Comparison of ENCODE assay signal across 8 cellular contexts in genomic region chr6:75208564-75209431, GRCh38. TPM values are rescaled to one million over a fixed set of nuclear protein-coding genes. Genes with fewer than 3 reads are reported as not detected.
A peak's percentile ranks its signal among the peaks of the same experiment; 100 is the strongest.
DNase-seq lines count a peak whose midpoint lies in the region; ATAC-seq and TF ChIP-seq lines count a peak whose summit lies in the region.

No MANE protein-coding gene starts in this region.

- peaks cover 60% of the 10 kb centered on the region for H3K27me3 ChIP-seq in NT2/D1 (ENCODE audit: insufficient read depth, insufficient read length)
- peaks cover 3 to 16% of the 10 kb centered on the region in 2 donors for H3K27me3 ChIP-seq in naive thymus-derived CD4-positive, alpha-beta T cell (ENCODE audit: control insufficient read depth in 2 of 2, insufficient read depth in 2 of 2, low read length in 2 of 2)

- H3K9ac ChIP-seq in NT2/D1 (ENCODE audit: insufficient read length, low read depth) = no peak overlapping the region

- ATAC-seq in GM21381 (IDR thresholded peaks at IDR 0.05; ENCODE audit: unreplicated experiment) = peak; percentile 70
- ATAC-seq in naive thymus-derived CD4-positive, alpha-beta T cell = peak; percentile 90
- peak; percentile 92 for ATAC-seq in stimulated activated memory B cell treated with anti-CD40 and anti-IgM and Interleukin-4, amounts not matched to agents 10 μg/mL and 1 μg/mL and 100 μg/mL, for 72 hours

- TF ChIP-seq POLR2A in erythroblast (IDR thresholded peaks at IDR 0.05; ENCODE audit: low read length) = no peak

- intact Hi-C loops in naive thymus-derived CD4-positive, alpha-beta T cell (cut with micrococcal nuclease) = loop anchor here (1.0 to 10.0 kb wide), 9 partner anchors 318 to 1533 kb away; no protein-coding TSS in a partner anchor

- H3K36me3 ChIP-seq in NT2/D1 (ENCODE audit: insufficient read depth, insufficient read length, low read length) = no peaks in the 10 kb centered on the region
- H3K36me3 ChIP-seq in naive thymus-derived CD4-positive, alpha-beta T cell (ENCODE audit: control insufficient read depth in 2 of 3, insufficient read depth in 3 of 3, low read length in 3 of 3) = no peaks in the 10 kb centered on the region

- H3K4me3 ChIP-seq in NT2/D1 (ENCODE audit: insufficient read length, low read depth) = peak overlapping the region; percentile 57
- peak overlapping the region; percentile 47 for H3K4me3 ChIP-seq in naive thymus-derived CD4-positive, alpha-beta T cell (ENCODE audit: low read length)

- CTCF ChIA-PET in naive thymus-derived CD4-positive, alpha-beta T cell (lab: Charles Lee) = interaction anchor here (0.5 to 4.1 kb wide), 21 partner anchors 11 to 1889 kb away, joined by 3 to 90 read pairs (median 3); no protein-coding TSS in a partner anchor

- POLR2A ChIA-PET in naive thymus-derived CD4-positive, alpha-beta T cell (lab: Charles Lee) = interaction anchor here (1.1 kb wide), 1 partner anchor 1555 kb away, joined by 3 read pairs; the partner anchor contains the start of gene SLC17A5

- peaks cover 69 to 75% (median 73%) of the 10 kb centered on the region in 5 donors for H3K27me3 Mint-ChIP-seq in naive thymus-derived CD4-positive, alpha-beta T cell
- peaks cover 76% of the 10 kb centered on the region for H3K27me3 Mint-ChIP-seq in stimulated activated memory B cell treated with anti-CD40 and anti-IgM and Interleukin-4, amounts not matched to agents 10 μg/mL and 1 μg/mL and 100 μg/mL, for 72 hours

- peak overlapping the region; percentile 58 to 92 (median 80) for H3K4me3 Mint-ChIP-seq in naive thymus-derived CD4-positive, alpha-beta T cell
- H3K4me3 Mint-ChIP-seq in stimulated activated memory B cell treated with anti-CD40 and anti-IgM and Interleukin-4, amounts not matched to agents 10 μg/mL and 1 μg/mL and 100 μg/mL, for 72 hours = peak overlapping the region; percentile 78

- H3K27ac Mint-ChIP-seq in naive thymus-derived CD4-positive, alpha-beta T cell = peak overlapping the region in 3 of 9 donors; percentile 32 to 60 (median 38)
- no peak overlapping the region for H3K27ac Mint-ChIP-seq in stimulated activated memory B cell treated with anti-CD40 and anti-IgM and Interleukin-4, amounts not matched to agents 10 μg/mL and 1 μg/mL and 100 μg/mL, for 72 hours

- DNase-seq in D341Med (ENCODE audit: low spot score) (peak; percentile 81), HS-5 (ENCODE audit: low read depth) (peak; percentile 61), NT2/D1 (ENCODE audit: low read depth, low spot score) (peak; percentile 76), erythroblast (lab: John Stamatoyannopoulos, UW) (peak; percentile 63 to 79)
- DNase-seq in activated CD8-positive, alpha-beta memory T cell treated with anti-CD3 and anti-CD28 coated beads, Interleukin-2, amount 50 U/mL, for 4 hours = peak; percentile 79
- peak; percentile 59 to 80 (median 74) for DNase-seq in naive thymus-derived CD4-positive, alpha-beta T cell

- peaks cover 0 to 6% (median 0%) of the 10 kb centered on the region in 5 donors for H3K36me3 Mint-ChIP-seq in naive thymus-derived CD4-positive, alpha-beta T cell
- no peaks in the 10 kb centered on the region for H3K36me3 Mint-ChIP-seq in stimulated activated memory B cell treated with anti-CD40 and anti-IgM and Interleukin-4, amounts not matched to agents 10 μg/mL and 1 μg/mL and 100 μg/mL, for 72 hours

- no peak overlapping the region for H3K27ac ChIP-seq in naive thymus-derived CD4-positive, alpha-beta T cell (ENCODE audit: low read depth, low read length)

- no peaks in the 10 kb centered on the region for H3K9me3 ChIP-seq in NT2/D1 (ENCODE audit: insufficient read depth, low read length)
- H3K9me3 ChIP-seq in naive thymus-derived CD4-positive, alpha-beta T cell (ENCODE audit: control insufficient read depth in 2 of 3, low read length in 3 of 3) = no peaks in the 10 kb centered on the region

- H3K9me3 Mint-ChIP-seq in naive thymus-derived CD4-positive, alpha-beta T cell = peaks cover 0 to 2% (median 0%) of the 10 kb centered on the region in 11 donors
- H3K9me3 Mint-ChIP-seq in stimulated activated memory B cell treated with anti-CD40 and anti-IgM and Interleukin-4, amounts not matched to agents 10 μg/mL and 1 μg/mL and 100 μg/mL, for 72 hours = no peaks in the 10 kb centered on the region

- H3K4me1 ChIP-seq in NT2/D1 (ENCODE audit: insufficient read depth, insufficient read length) = peaks cover 3% of the 10 kb centered on the region
- peaks cover 24 to 45% of the 10 kb centered on the region in 2 donors for H3K4me1 ChIP-seq in naive thymus-derived CD4-positive, alpha-beta T cell (ENCODE audit: control insufficient read depth in 2 of 2, insufficient read depth in 2 of 2, low read length in 2 of 2)

- peaks cover 43 to 56% (median 52%) of the 10 kb centered on the region in 7 donors for H3K4me1 Mint-ChIP-seq in naive thymus-derived CD4-positive, alpha-beta T cell
- peaks cover 58% of the 10 kb centered on the region for H3K4me1 Mint-ChIP-seq in stimulated activated memory B cell treated with anti-CD40 and anti-IgM and Interleukin-4, amounts not matched to agents 10 μg/mL and 1 μg/mL and 100 μg/mL, for 72 hours

RNA-seq across cellular contexts. Expression of gene COL12A1, which starts 2.9 kb away (rescaled TPM):
- total RNA-seq in naive thymus-derived CD4-positive, alpha-beta T cell = under 1 TPM in 1 of 5 experiments, not detected in 4; 0.27 TPM
- not detected for polyA plus RNA-seq in naive thymus-derived CD4-positive, alpha-beta T cell

RNA-seq across cellular contexts. Expression of gene COX7A2, which starts 34.8 kb away (rescaled TPM):
- 100 to 1,000 TPM; 159 to 395 (median 183) TPM for total RNA-seq in naive thymus-derived CD4-positive, alpha-beta T cell
- 100 to 1,000 TPM; 791 to 969 TPM for polyA plus RNA-seq in naive thymus-derived CD4-positive, alpha-beta T cell
